ENCODE assay signal across 11 cellular contexts in the genomic region with DNA sequence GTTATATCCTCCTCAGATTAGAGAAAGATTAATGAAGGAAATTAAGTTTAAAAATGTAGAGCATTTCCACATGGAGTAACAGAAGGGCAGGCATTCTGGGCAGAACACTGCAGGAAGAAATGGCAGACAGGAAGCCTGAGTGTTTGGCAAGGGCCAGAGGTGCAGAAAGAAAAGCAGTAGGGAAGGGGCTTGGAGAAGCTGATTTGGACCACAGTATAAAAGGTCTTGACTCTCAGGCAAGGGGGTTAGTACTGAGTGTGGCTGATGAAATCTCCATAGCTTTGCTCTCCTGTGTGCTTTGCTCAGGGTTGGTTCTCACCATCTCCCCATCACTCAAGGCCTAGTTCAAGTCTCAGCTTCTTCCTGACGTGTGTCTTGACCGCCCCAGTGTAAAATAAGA.
DNase-seq lines count a peak whose midpoint lies in the region; ATAC-seq and TF ChIP-seq lines count a peak whose summit lies in the region.
"Had no signal": no experiment of that assay in that cellular context is flagged by ENCODE, and none has a peak within 500 bp of the region (broad histone marks: within the 10 kb centered on the region; RNA-seq: fewer than 3 reads in every experiment).

No MANE protein-coding gene starts in this region.

- H3K36me3 ChIP-seq in heart right ventricle = peaks cover 0 to 49% (median 7%) of the 10 kb centered on the region in 9 donors
- peaks cover 70% of the 10 kb centered on the region for H3K36me3 ChIP-seq in mesodermal cell (ENCODE audit: control insufficient read depth, insufficient read depth, low read length)
- H3K36me3 ChIP-seq in upper lobe of right lung = peaks cover 5% of the 10 kb centered on the region

- peaks cover 1% of the 10 kb centered on the region for H3K9me3 Mint-ChIP-seq in activated naive CD8-positive, alpha-beta T cell treated with anti-CD3 and anti-CD28 coated beads for 36 hours

- no peaks in the 10 kb centered on the region for H3K27me3 ChIP-seq in heart right ventricle
- H3K27me3 ChIP-seq in upper lobe of right lung = no peaks in the 10 kb centered on the region

- H3K27ac Mint-ChIP-seq in activated naive CD8-positive, alpha-beta T cell treated with anti-CD3 and anti-CD28 coated beads for 36 hours = peak overlapping the region; percentile 84

- ATAC-seq in heart right ventricle (no peak), Right ventricle myocardium superior (ENCODE audit: poor library complexity) (no peak), upper lobe of right lung (no peak), HG03039 (IDR thresholded peaks at IDR 0.05; ENCODE audit: unreplicated experiment) (no peak)

- peak overlapping the region in 9 of 10 donors; percentile 35 to 82 (median 73) for H3K27ac ChIP-seq in heart right ventricle
- H3K27ac ChIP-seq in mesodermal cell (ENCODE audit: low read depth, low read length, severe bottlenecking) = peak overlapping the region; percentile 96
- peak overlapping the region; percentile 59 for H3K27ac ChIP-seq in upper lobe of right lung
- H3K27ac ChIP-seq: WERI-Rb-1 had no signal

- peaks cover 16 to 75% (median 63%) of the 10 kb centered on the region in 9 donors for H3K4me1 ChIP-seq in heart right ventricle
- peaks cover 25% of the 10 kb centered on the region for H3K4me1 ChIP-seq in mesodermal cell (ENCODE audit: control insufficient read depth, insufficient read depth, low read length, poor library complexity, severe bottlenecking)
- H3K4me1 ChIP-seq in upper lobe of right lung = peaks cover 45% of the 10 kb centered on the region

- peaks cover 48% of the 10 kb centered on the region for H3K36me3 Mint-ChIP-seq in activated naive CD8-positive, alpha-beta T cell treated with anti-CD3 and anti-CD28 coated beads for 36 hours

- intact Hi-C loops in heart right ventricle (cut with DNase I) (no loop called here), Right ventricle myocardium superior (cut with DNase I) (no loop called here), upper lobe of right lung (cut with DNase I) (no loop called here)

- no peak for DNase-seq in heart right ventricle
- DNase-seq in Right ventricle myocardium superior = no peak
- no peak for DNase-seq in activated naive CD8-positive, alpha-beta T cell treated with anti-CD3 and anti-CD28 coated beads for 36 hours
- DNase-seq in upper lobe of right lung = no peak
- no peak for DNase-seq in NCI-H187 (lab: John Stamatoyannopoulos, UW)
- DNase-seq in NCI-H345 treated with DMSO at 0.1 percent for 48 hours (lab: John Stamatoyannopoulos, UW; ENCODE audit: unreplicated experiment) = no peak
- DNase-seq: COR-L47, NCI-H526, WERI-Rb-1 had no signal

- peaks cover 47% of the 10 kb centered on the region for H3K4me1 Mint-ChIP-seq in activated naive CD8-positive, alpha-beta T cell treated with anti-CD3 and anti-CD28 coated beads for 36 hours

- H3K27me3 Mint-ChIP-seq in activated naive CD8-positive, alpha-beta T cell treated with anti-CD3 and anti-CD28 coated beads for 36 hours = no peaks in the 10 kb centered on the region

- WGBS in heart right ventricle, 2 donors = 99 to 100% methylated on average over 2 of the region's 2 CpGs
- 100% methylated on average over 2 of the region's 2 CpGs for WGBS in mesodermal cell (ENCODE audit: insufficient coverage in 2 of 2), 2 experiments

- H3K9me3 ChIP-seq in heart right ventricle = no peaks in the 10 kb centered on the region
- no peaks in the 10 kb centered on the region for H3K9me3 ChIP-seq in mesodermal cell (ENCODE audit: control insufficient read depth, low read length)
- H3K9me3 ChIP-seq in upper lobe of right lung = no peaks in the 10 kb centered on the region

- H3K4me3 Mint-ChIP-seq in activated naive CD8-positive, alpha-beta T cell treated with anti-CD3 and anti-CD28 coated beads for 36 hours = peak overlapping the region; percentile 29

- no peak overlapping the region for H3K4me3 ChIP-seq in heart right ventricle
- H3K4me3 ChIP-seq in mesodermal cell (ENCODE audit: extremely low read depth, insufficient read depth, low read length, poor library complexity, severe bottlenecking) = no peak overlapping the region
- H3K4me3 ChIP-seq in upper lobe of right lung = no peak overlapping the region

- TF ChIP-seq CTCF in heart right ventricle (IDR thresholded peaks at IDR 0.05) = no peak
- no peak for TF ChIP-seq CTCF in upper lobe of right lung (IDR thresholded peaks at IDR 0.05)
